ENCODE assay signal across 36 cellular contexts in genomic region chr20:12677925-12678324, GRCh38.
DNase-seq lines count a peak whose midpoint lies in the region; ATAC-seq, FAIRE-seq and TF ChIP-seq lines count a peak whose summit lies in the region.
"Had no signal": no experiment of that assay in that cellular context is flagged by ENCODE, and none has a peak within 500 bp of the region (broad histone marks: within the 10 kb centered on the region; RNA-seq: fewer than 3 reads in every experiment).

No MANE protein-coding gene starts in this region.

- no peaks in the 10 kb centered on the region for H3K9me1 ChIP-seq in K562 (ENCODE audit: control insufficient read depth, insufficient read depth, low read length)

- no peaks in the 10 kb centered on the region for H3K9me3 ChIP-seq in HepG2 (ENCODE audit: low read length)
- no peaks in the 10 kb centered on the region for H3K9me3 ChIP-seq in right lobe of liver
- no peaks in the 10 kb centered on the region for H3K9me3 ChIP-seq in A549
- H3K9me3 ChIP-seq in GM12878 (replicated peaks; ENCODE audit: control insufficient read depth, insufficient read depth, low read length): no peaks in the 10 kb centered on the region
- no peaks in the 10 kb centered on the region for H3K9me3 ChIP-seq in K562 (replicated peaks; ENCODE audit: control insufficient read depth, insufficient read depth, low read depth, low read length)
- H3K9me3 ChIP-seq: BE2C; BLaER1; BLaER1 treated with 17β-estradiol and CSF1 and Interleukin-3, amounts not matched to agents 10 nM and 100 nM; Caco-2 had no signal

- intact Hi-C loops in HepG2 (cut with micrococcal nuclease; ENCODE audit: unreplicated experiment) (no loop called here), right lobe of liver (cut with DNase I) (no loop called here), GM12878 (cut with micrococcal nuclease; ENCODE audit: unreplicated experiment) (no loop called here), K562 (cut with micrococcal nuclease) (no loop called here)

- BruUV-seq in HepG2 (replicated peaks; lab: Mats Ljungman, UMichigan): no TSS peak
- BruUV-seq in GM12878 (replicated peaks; lab: Mats Ljungman, UMichigan): no TSS peak
- no TSS peak for BruUV-seq in K562 (replicated peaks; lab: Mats Ljungman, UMichigan)

- in situ Hi-C loops in HepG2 (cut with HindIII; ENCODE audit: extremely low pct_ligation_motif_present, low pct_unique_long_range_greater_than_20kb): no loop called here
- in situ Hi-C loops in GM12878 (cut with MboI): no loop called here
- in situ Hi-C loops in K562 (cut with MboI): no loop called here

- no peak for TF ChIP-seq CTCF in HepG2 (CRISPR knock-in tag; IDR thresholded peaks at IDR 0.05)
- TF ChIP-seq CTCF in right lobe of liver (IDR thresholded peaks at IDR 0.05): no peak
- no peak for TF ChIP-seq CTCF in A549 (IDR thresholded peaks at IDR 0.05)
- TF ChIP-seq CTCF in GM12878 (IDR thresholded peaks at IDR 0.05 in 2 of 3, conservative IDR thresholded peaks at IDR 0.05 in 1 of 3; ENCODE audit: control insufficient read depth in 2 of 3, extremely low read depth in 1 of 3, insufficient read depth in 1 of 3, low read depth in 3 of 3, low read length in 3 of 3): no peak
- no peak for TF ChIP-seq CTCF in K562 (IDR thresholded peaks at IDR 0.05 in 2 of 3, conservative IDR thresholded peaks at IDR 0.05 in 1 of 3; ENCODE audit: insufficient read depth in 2 of 3, low read depth in 1 of 3, low read length in 3 of 3)
- no peak for TF ChIP-seq CTCF in chondrocyte (IDR thresholded peaks at IDR 0.05)

- H3K4me3 ChIP-seq in HepG2 (replicated peaks in 1 of 3; ENCODE audit: insufficient read depth in 1 of 3, low read depth in 2 of 3, low read length in 3 of 3) (no peak overlapping the region), right lobe of liver (no peak overlapping the region), A549 (no peak overlapping the region), GM12878 (no peak overlapping the region), K562 (no peak overlapping the region)
- H3K4me3 ChIP-seq: BLaER1; BLaER1 treated with 17β-estradiol and CSF1 and Interleukin-3, amounts not matched to agents 10 nM and 100 nM had no signal

- no peaks in the 10 kb centered on the region for H3K4me1 Mint-ChIP-seq in chondrocyte (ENCODE audit: low read depth)
- H3K4me1 Mint-ChIP-seq: B cell; CD14-positive monocyte; CD4-positive, alpha-beta memory T cell; CD4-positive, CD25-positive, alpha-beta regulatory T cell; CD8-positive, alpha-beta memory T cell had no signal

- no peaks in the 10 kb centered on the region for H3K9me3 Mint-ChIP-seq in chondrocyte (ENCODE audit: low read depth)
- H3K9me3 Mint-ChIP-seq: CD8-positive, alpha-beta T cell had no signal

- TF ChIP-seq POLR2A in HepG2 (IDR thresholded peaks at IDR 0.05; ENCODE audit: insufficient read depth in 1 of 2, low read depth in 2 of 2, low read length in 2 of 2): no peak
- no peak for TF ChIP-seq POLR2A in right lobe of liver (IDR thresholded peaks at IDR 0.05)
- TF ChIP-seq POLR2A in A549 (IDR thresholded peaks at IDR 0.05; ENCODE audit: low read length): no peak
- no peak for TF ChIP-seq POLR2A in GM12878 (IDR thresholded peaks at IDR 0.05; ENCODE audit: low read depth, low read length)
- TF ChIP-seq POLR2A in K562 (conservative IDR thresholded peaks at IDR 0.05): no peak

- FAIRE-seq in HepG2 (lab: Jason Lieb, UNC): no peak
- peak; percentile 13 for FAIRE-seq in A549 (lab: Jason Lieb, UNC)
- no peak for FAIRE-seq in GM12878 (lab: Jason Lieb, UNC)
- no peak for FAIRE-seq in K562 (lab: Jason Lieb, UNC)
- FAIRE-seq: A204.1, D721Med had no signal

- no peaks in the 10 kb centered on the region for H4K20me1 ChIP-seq in HepG2 (ENCODE audit: insufficient read depth, low read length)
- H4K20me1 ChIP-seq in GM12878 (ENCODE audit: control insufficient read depth, insufficient read depth): no peaks in the 10 kb centered on the region
- H4K20me1 ChIP-seq in K562 (replicated peaks; ENCODE audit: control insufficient read depth, insufficient read depth, low read length): no peaks in the 10 kb centered on the region
- H4K20me1 ChIP-seq: BLaER1; BLaER1 treated with 17β-estradiol and CSF1 and Interleukin-3, amounts not matched to agents 10 nM and 100 nM had no signal

- H3K79me2 ChIP-seq in HepG2 (ENCODE audit: insufficient read depth, low read length): no peaks in the 10 kb centered on the region
- no peaks in the 10 kb centered on the region for H3K79me2 ChIP-seq in GM12878 (ENCODE audit: control insufficient read depth, insufficient read depth, low read length)
- H3K79me2 ChIP-seq in K562 (ENCODE audit: control insufficient read depth, insufficient read depth, low read length): no peaks in the 10 kb centered on the region

- H3K4me1 ChIP-seq in HepG2 (ENCODE audit: insufficient read depth, low read length): no peaks in the 10 kb centered on the region
- no peaks in the 10 kb centered on the region for H3K4me1 ChIP-seq in right lobe of liver
- no peaks in the 10 kb centered on the region for H3K4me1 ChIP-seq in A549
- H3K4me1 ChIP-seq in GM12878 (ENCODE audit: control insufficient read depth, insufficient read depth, low read length): no peaks in the 10 kb centered on the region
- H3K4me1 ChIP-seq in K562 (replicated peaks in 1 of 2; ENCODE audit: control insufficient read depth in 2 of 2, insufficient read depth in 2 of 2, low read length in 2 of 2): no peaks in the 10 kb centered on the region
- H3K4me1 ChIP-seq: BE2C, Caco-2 had no signal

- H3K4me3 Mint-ChIP-seq in chondrocyte (ENCODE audit: unreplicated experiment): no peak overlapping the region
- H3K4me3 Mint-ChIP-seq: B cell; CD14-positive monocyte; CD4-positive, alpha-beta memory T cell; CD4-positive, alpha-beta T cell; CD4-positive, CD25-positive, alpha-beta regulatory T cell; CD8-positive, alpha-beta memory T cell; CD8-positive, alpha-beta T cell had no signal

- CTCF ChIA-PET in HepG2 (lab: Yijun Ruan, JAX; ENCODE audit: low intra/inter-chr PET ratio, low total read pairs): no interaction called here
- CTCF ChIA-PET in A549 (lab: Yijun Ruan, JAX): no interaction called here
- CTCF ChIA-PET in GM12878 (lab: Yijun Ruan, JAX): no interaction called here
- CTCF ChIA-PET in K562 (lab: Yijun Ruan, JAX; ENCODE audit: low intra/inter-chr PET ratio): no interaction called here

- H3K27me3 Mint-ChIP-seq in chondrocyte (ENCODE audit: low read depth): peaks cover 2% of the 10 kb centered on the region
- H3K27me3 Mint-ChIP-seq: B cell; CD4-positive, alpha-beta memory T cell; CD4-positive, alpha-beta T cell; CD4-positive, CD25-positive, alpha-beta regulatory T cell; CD8-positive, alpha-beta memory T cell had no signal

- POLR2A ChIA-PET in HepG2 (lab: Yijun Ruan, JAX) (no interaction called here), A549 (lab: Yijun Ruan, JAX) (no interaction called here), GM12878 (lab: Charles Lee) (no interaction called here), K562 (lab: Yijun Ruan, JAX) (no interaction called here)

- SMC1A ChIA-PET in GM12878 (lab: Charles Lee; ENCODE audit: uncharacterized antibody, unreplicated experiment): no interaction called here

- H3K27ac ChIP-seq in HepG2 (ENCODE audit: extremely low read length, insufficient read depth, low read length) (no peak overlapping the region), right lobe of liver (no peak overlapping the region), A549 (no peak overlapping the region), GM12878 (ENCODE audit: control insufficient read depth, insufficient read depth) (no peak overlapping the region), K562 (ENCODE audit: extremely low read depth, low read depth, low read length) (no peak overlapping the region)
- H3K27ac ChIP-seq: 22Rv1; BLaER1; BLaER1 treated with 17β-estradiol and CSF1 and Interleukin-3, amounts not matched to agents 10 nM and 100 nM; C4-2B had no signal

- H3K36me3 Mint-ChIP-seq in chondrocyte (ENCODE audit: low read depth): no peaks in the 10 kb centered on the region
- H3K36me3 Mint-ChIP-seq: CD14-positive monocyte; CD4-positive, alpha-beta memory T cell; CD4-positive, CD25-positive, alpha-beta regulatory T cell; CD8-positive, alpha-beta memory T cell; CD8-positive, alpha-beta T cell had no signal

- TF ChIP-seq RAD21 in HepG2 (CRISPR knock-in tag; IDR thresholded peaks at IDR 0.05): no peak
- no peak for TF ChIP-seq RAD21 in A549 (conservative IDR thresholded peaks at IDR 0.05 in 1 of 2, IDR thresholded peaks at IDR 0.05 in 1 of 2)
- no peak for TF ChIP-seq RAD21 in GM12878 (IDR thresholded peaks at IDR 0.05; ENCODE audit: insufficient read depth, low read depth, low read length)
- TF ChIP-seq RAD21 in K562 (CRISPR knock-in tag; conservative IDR thresholded peaks at IDR 0.05 in 1 of 2, IDR thresholded peaks at IDR 0.05 in 1 of 2): no peak

- H3K36me3 ChIP-seq in HepG2 (replicated peaks in 1 of 2; ENCODE audit: control insufficient read depth in 1 of 2, insufficient read depth in 2 of 2, low read length in 2 of 2) (no peaks in the 10 kb centered on the region), right lobe of liver (no peaks in the 10 kb centered on the region), GM12878 (ENCODE audit: control insufficient read depth in 2 of 2, insufficient read depth in 2 of 2, low read length in 1 of 2) (no peaks in the 10 kb centered on the region), K562 (ENCODE audit: control insufficient read depth, insufficient read depth, low read length) (no peaks in the 10 kb centered on the region)
- H3K36me3 ChIP-seq: BE2C; BLaER1; BLaER1 treated with 17β-estradiol and CSF1 and Interleukin-3, amounts not matched to agents 10 nM and 100 nM had no signal

- no peak overlapping the region for H3K4me2 ChIP-seq in HepG2 (ENCODE audit: low read depth, low read length)
- H3K4me2 ChIP-seq in A549: no peak overlapping the region
- no peak overlapping the region for H3K4me2 ChIP-seq in GM12878 (ENCODE audit: control insufficient read depth, insufficient read depth)
- no peak overlapping the region for H3K4me2 ChIP-seq in K562 (ENCODE audit: insufficient read depth, low read length)
- H3K4me2 ChIP-seq: BLaER1; BLaER1 treated with 17β-estradiol and CSF1 and Interleukin-3, amounts not matched to agents 10 nM and 100 nM had no signal

- H2AFZ ChIP-seq in HepG2 (ENCODE audit: low read length): no peak overlapping the region
- no peak overlapping the region for H2AFZ ChIP-seq in GM12878 (ENCODE audit: control insufficient read depth, low read depth, low read length)
- H2AFZ ChIP-seq in K562 (ENCODE audit: low read depth, low read length): no peak overlapping the region

- ATAC-seq in HepG2 (no peak), right lobe of liver (no peak), A549 (no peak), GM12878 (no peak), K562 (no peak), HG03354 (IDR thresholded peaks at IDR 0.05; ENCODE audit: poor library complexity, severe bottlenecking, unreplicated experiment) (no peak)
- ATAC-seq: CD8-positive, alpha-beta T cell had no signal

- TF ChIP-seq EP300 in HepG2 (IDR thresholded peaks at IDR 0.05; ENCODE audit: low read depth in 2 of 2, low read length in 2 of 2) (no peak), HepG2 (CRISPR knock-in tag; IDR thresholded peaks at IDR 0.05; ENCODE audit: borderline replicate concordance) (no peak), A549 (IDR thresholded peaks at IDR 0.05) (no peak), GM12878 (IDR thresholded peaks at IDR 0.05; ENCODE audit: borderline replicate concordance in 1 of 2, control insufficient read depth in 1 of 2, low read depth in 2 of 2, low read length in 2 of 2) (no peak), K562 (IDR thresholded peaks at IDR 0.05; ENCODE audit: low read length) (no peak)

- H3K9ac ChIP-seq in HepG2 (ENCODE audit: insufficient read depth, low read depth, low read length) (no peak overlapping the region), GM12878 (ENCODE audit: control insufficient read depth, insufficient read depth, low read length) (no peak overlapping the region), K562 (ENCODE audit: insufficient read depth in 1 of 2, low read depth in 2 of 2, low read length in 2 of 2) (no peak overlapping the region)
- H3K9ac ChIP-seq: BLaER1; BLaER1 treated with 17β-estradiol and CSF1 and Interleukin-3, amounts not matched to agents 10 nM and 100 nM had no signal

- no peaks in the 10 kb centered on the region for H3K27me3 ChIP-seq in HepG2 (ENCODE audit: control insufficient read depth in 1 of 2, insufficient read depth in 2 of 2, low read length in 2 of 2)
- H3K27me3 ChIP-seq in right lobe of liver: no peaks in the 10 kb centered on the region
- no peaks in the 10 kb centered on the region for H3K27me3 ChIP-seq in GM12878 (replicated peaks in 1 of 2; ENCODE audit: control insufficient read depth in 2 of 2, insufficient read depth in 2 of 2, low read length in 1 of 2)
- no peaks in the 10 kb centered on the region for H3K27me3 ChIP-seq in K562 (ENCODE audit: control insufficient read depth in 2 of 2, insufficient read depth in 2 of 2, low read length in 2 of 2)
- H3K27me3 ChIP-seq: BE2C; BLaER1; BLaER1 treated with 17β-estradiol and CSF1 and Interleukin-3, amounts not matched to agents 10 nM and 100 nM had no signal

- RAD21 ChIA-PET in GM12878 (lab: Charles Lee; ENCODE audit: unreplicated experiment): no interaction called here

- no peak overlapping the region for H3K27ac Mint-ChIP-seq in chondrocyte (ENCODE audit: unreplicated experiment)
- H3K27ac Mint-ChIP-seq: B cell; CD14-positive monocyte; CD4-positive, alpha-beta memory T cell; CD4-positive, alpha-beta T cell; CD4-positive, CD25-positive, alpha-beta regulatory T cell; CD8-positive, alpha-beta memory T cell; CD8-positive, alpha-beta T cell had no signal

- WGBS in HepG2 (ENCODE audit: low lambda C conversion rate): 0% methylated on average over 1 of the region's 1 CpG
- 40% methylated on average over 1 of the region's 1 CpG for WGBS in right lobe of liver (ENCODE audit: insufficient coverage, low coverage, low lambda C conversion rate, missing lambda C conversion rate)
- WGBS in A549 (ENCODE audit: missing lambda C conversion rate): 0% methylated on average over 1 of the region's 1 CpG
- WGBS in GM12878 (ENCODE audit: insufficient coverage, insufficient replicate concordance, low lambda C conversion rate, missing lambda C conversion rate): 0% methylated on average over 1 of the region's 1 CpG
- 0% methylated on average over 1 of the region's 1 CpG for WGBS in K562 (ENCODE audit: insufficient coverage, low coverage, missing lambda C conversion rate)

- DNase-seq in HepG2 (ENCODE audit: low spot score): no peak
- DNase-seq in right lobe of liver: no peak
- DNase-seq in A549 (ENCODE audit: low read depth in 1 of 2, low spot score in 1 of 2): no peak
- no peak for DNase-seq in GM12878 (ENCODE audit: low read depth, low spot score)
- no peak for DNase-seq in K562 (ENCODE audit: extremely low read depth in 1 of 4, low spot score in 3 of 4)
- DNase-seq in chondrocyte (ENCODE audit: low spot score): no peak
- DNase-seq in stimulated activated CD4-positive, alpha-beta T cell treated with anti-CD3 and anti-CD28 coated beads, Interleukin-1b, Interleukin-23, amount 100 ng/mL, for 48 hours: no peak
- DNase-seq: 8988T; ACHN; AML-193; BE2C; C1 segment of cervical spinal cord; Caco-2; Calu3; CD4-positive, alpha-beta memory T cell; CD4-positive, alpha-beta T cell; CD4-positive, CD25-positive, alpha-beta regulatory T cell; CD8-positive, alpha-beta memory T cell; CD8-positive, alpha-beta T cell; COR-L47; DMS 273 treated with DMSO at 0.1 percent for 48 hours; DMS153; DMS53; DMS79; DMS79 treated with DMSO at 0.1 percent for 48 hours; DND-41; EL had no signal

Comparison
In these comparisons a context has a peak if more than half of its experiments do, and no peak if none do; other contexts are left out.
1. Of the 241 proteins assayed by ChIP-seq in both HepG2 and K562: peak only in HepG2: RAD51; only in K562: TFE3; in both: none; in neither: 239.